ENCODE assay signal across 16 cellular contexts in genomic region chr11:45145083-45145420, GRCh38. TPM values are rescaled to one million over a fixed set of nuclear protein-coding genes. Genes with fewer than 3 reads are reported as not detected.
DNase-seq lines count a peak whose midpoint lies in the region; ATAC-seq and TF ChIP-seq lines count a peak whose summit lies in the region.
"Had no signal": no experiment of that assay in that cellular context is flagged by ENCODE, and none has a peak within 500 bp of the region (broad histone marks: within the 10 kb centered on the region; RNA-seq: fewer than 3 reads in every experiment).

No MANE protein-coding gene starts in this region.

- POLR2A ChIA-PET in activated CD8-positive, alpha-beta T cell treated with anti-CD3 and anti-CD28 coated beads for 36 hours (lab: Charles Lee): no interaction called here

- no peak for ATAC-seq in activated CD8-positive, alpha-beta T cell treated with anti-CD3 and anti-CD28 coated beads for 36 hours
- ATAC-seq in right cardiac atrium (no peak), HG02884 (IDR thresholded peaks at IDR 0.05; ENCODE audit: unreplicated experiment) (no peak)
- ATAC-seq: Right ventricle myocardium inferior had no signal

- peaks cover 58% of the 10 kb centered on the region for H3K27me3 ChIP-seq in iPS-15b (ENCODE audit: control insufficient read depth, insufficient read depth, low read length)
- peaks cover 0 to 29% (median 19%) of the 10 kb centered on the region in 3 experiments for H3K27me3 ChIP-seq in neuronal stem cell (ENCODE audit: control insufficient read depth in 3 of 3, insufficient read depth in 3 of 3, low read depth in 1 of 3, low read length in 3 of 3)
- no peaks in the 10 kb centered on the region for H3K27me3 ChIP-seq in right cardiac atrium (ENCODE audit: control insufficient read depth, insufficient read depth)

- no peak overlapping the region for H2AK5ac ChIP-seq in neuronal stem cell (ENCODE audit: low read depth, low read length)

- peaks cover 2% of the 10 kb centered on the region for H3K9me3 Mint-ChIP-seq in activated CD4-positive, alpha-beta T cell treated with anti-CD3 and anti-CD28 coated beads, Interleukin-2, amount 10 ng/mL, durations not matched to agents 24 days and 14 days
- H3K9me3 Mint-ChIP-seq in activated CD8-positive, alpha-beta T cell treated with anti-CD3 and anti-CD28 coated beads for 36 hours: no peaks in the 10 kb centered on the region
- H3K9me3 Mint-ChIP-seq: activated naive CD4-positive, alpha-beta T cell treated with anti-CD3 and anti-CD28 coated beads for 36 hours had no signal

- H3K23ac ChIP-seq in neuronal stem cell (ENCODE audit: low read depth, low read length, poor library complexity): peak overlapping the region; percentile 19

- no peak overlapping the region for H2BK5ac ChIP-seq in neuronal stem cell (ENCODE audit: low read length)

- H3K4ac ChIP-seq in neuronal stem cell (ENCODE audit: low read length): no peak overlapping the region

- H3K4me1 ChIP-seq in iPS-15b (ENCODE audit: control insufficient read depth, insufficient read depth, low read length) (peaks cover 6% of the 10 kb centered on the region), neuronal stem cell (ENCODE audit: control insufficient read depth in 2 of 2, insufficient read depth in 1 of 2, low read depth in 1 of 2, low read length in 2 of 2) (peaks cover 12 to 14% of the 10 kb centered on the region in 2 donors), right cardiac atrium (ENCODE audit: control insufficient read depth, insufficient read depth, low read length) (peaks cover 8% of the 10 kb centered on the region)
- H3K4me1 ChIP-seq: prostate gland had no signal

- no peak overlapping the region for H2BK120ac ChIP-seq in neuronal stem cell (ENCODE audit: low read depth, low read length)

- no peak overlapping the region for H2BK12ac ChIP-seq in neuronal stem cell (ENCODE audit: low read length)

- TF ChIP-seq CTCF in activated CD8-positive, alpha-beta T cell treated with anti-CD3 and anti-CD28 coated beads for 36 hours (IDR thresholded peaks at IDR 0.05): no peak

- H3K27ac ChIP-seq in neuronal stem cell (replicated peaks; ENCODE audit: low read length) (no peak overlapping the region), right cardiac atrium (ENCODE audit: low read length) (no peak overlapping the region)

- peak overlapping the region; percentile 92 for H2AFZ ChIP-seq in neuronal stem cell (ENCODE audit: low read length)

- peaks cover 58% of the 10 kb centered on the region for H3K27me3 Mint-ChIP-seq in activated CD4-positive, alpha-beta T cell treated with anti-CD3 and anti-CD28 coated beads, Interleukin-2, amount 10 ng/mL, durations not matched to agents 24 days and 14 days
- H3K27me3 Mint-ChIP-seq in activated CD8-positive, alpha-beta T cell treated with anti-CD3 and anti-CD28 coated beads for 36 hours: peaks cover 20% of the 10 kb centered on the region

- H3K14ac ChIP-seq in neuronal stem cell (ENCODE audit: low read length): no peak overlapping the region

- intact Hi-C loops in activated CD4-positive, alpha-beta T cell treated with anti-CD3 and anti-CD28 coated beads, Interleukin-2, amount 10 ng/mL, durations not matched to agents 24 days and 14 days (cut with micrococcal nuclease): loop anchor here (5.0 to 10.0 kb wide), 2 partner anchors 283 to 570 kb away; no protein-coding TSS in a partner anchor
- intact Hi-C loops in activated CD8-positive, alpha-beta T cell treated with anti-CD3 and anti-CD28 coated beads for 36 hours (cut with micrococcal nuclease): no loop called here
- intact Hi-C loops in right cardiac atrium (cut with DNase I): loop anchor here in 2 of 4 donors (5.0 to 10.0 kb wide), 2 partner anchors 37 to 70 kb away; no protein-coding TSS in a partner anchor

- peaks cover 1% of the 10 kb centered on the region for H3K79me1 ChIP-seq in neuronal stem cell (ENCODE audit: low read depth, low read length)

- H3K36me3 ChIP-seq in iPS-15b (ENCODE audit: control insufficient read depth, insufficient read depth, low read length) (no peaks in the 10 kb centered on the region), neuronal stem cell (replicated peaks in 1 of 2; ENCODE audit: control insufficient read depth in 2 of 2, insufficient read depth in 2 of 2, low read length in 2 of 2) (no peaks in the 10 kb centered on the region)
- H3K36me3 ChIP-seq: prostate gland had no signal

- H3K9ac ChIP-seq in iPS-15b (ENCODE audit: low read depth, low read length): no peak overlapping the region
- H3K9ac ChIP-seq in neuronal stem cell (ENCODE audit: low read depth, low read length, poor library complexity): no peak overlapping the region

- H3K27ac Mint-ChIP-seq in activated CD4-positive, alpha-beta T cell treated with anti-CD3 and anti-CD28 coated beads, Interleukin-2, amount 10 ng/mL, durations not matched to agents 24 days and 14 days: peak overlapping the region; percentile 10
- H3K27ac Mint-ChIP-seq in activated CD8-positive, alpha-beta T cell treated with anti-CD3 and anti-CD28 coated beads for 36 hours: no peak overlapping the region

- peaks cover 2% of the 10 kb centered on the region for H3K36me3 Mint-ChIP-seq in activated CD4-positive, alpha-beta T cell treated with anti-CD3 and anti-CD28 coated beads, Interleukin-2, amount 10 ng/mL, durations not matched to agents 24 days and 14 days (ENCODE audit: low read depth)
- no peaks in the 10 kb centered on the region for H3K36me3 Mint-ChIP-seq in activated CD8-positive, alpha-beta T cell treated with anti-CD3 and anti-CD28 coated beads for 36 hours (ENCODE audit: low read depth)

- H3K4me3 Mint-ChIP-seq in activated CD4-positive, alpha-beta T cell treated with anti-CD3 and anti-CD28 coated beads, Interleukin-2, amount 10 ng/mL, durations not matched to agents 24 days and 14 days: peak overlapping the region; percentile 78
- H3K4me3 Mint-ChIP-seq in activated CD8-positive, alpha-beta T cell treated with anti-CD3 and anti-CD28 coated beads for 36 hours: peak overlapping the region; percentile 81

- peak overlapping the region; percentile 36 for H3K18ac ChIP-seq in neuronal stem cell (ENCODE audit: low read length)

- H3K4me3 ChIP-seq in iPS-15b (ENCODE audit: low read depth, low read length): peak overlapping the region; percentile 61
- peak overlapping the region in 1 of 2 donors; percentile 84 for H3K4me3 ChIP-seq in neuronal stem cell (ENCODE audit: low read length in 2 of 2)
- H3K4me3 ChIP-seq in right cardiac atrium (ENCODE audit: low read length): no peak overlapping the region

- no peaks in the 10 kb centered on the region for H3K9me3 ChIP-seq in iPS-15b (ENCODE audit: control insufficient read depth, insufficient read depth, low read length)
- peaks cover 0 to 7% of the 10 kb centered on the region in 2 donors for H3K9me3 ChIP-seq in neuronal stem cell (replicated peaks in 1 of 2; ENCODE audit: control insufficient read depth in 2 of 2, insufficient read depth in 1 of 2, low read depth in 1 of 2, low read length in 2 of 2)
- no peaks in the 10 kb centered on the region for H3K9me3 ChIP-seq in right cardiac atrium (ENCODE audit: control insufficient read depth, low read length)
- H3K9me3 ChIP-seq: prostate gland had no signal

- H4K8ac ChIP-seq in neuronal stem cell (ENCODE audit: low read depth, low read length): no peak overlapping the region

- CTCF ChIA-PET in activated CD8-positive, alpha-beta T cell treated with anti-CD3 and anti-CD28 coated beads for 36 hours (lab: Charles Lee): interaction anchor here (1.5 kb wide), 1 partner anchor 41 kb away, joined by 3 read pairs; no protein-coding TSS in a partner anchor

- peaks cover 19% of the 10 kb centered on the region for H3K4me1 Mint-ChIP-seq in activated CD4-positive, alpha-beta T cell treated with anti-CD3 and anti-CD28 coated beads, Interleukin-2, amount 10 ng/mL, durations not matched to agents 24 days and 14 days
- H3K4me1 Mint-ChIP-seq in activated CD8-positive, alpha-beta T cell treated with anti-CD3 and anti-CD28 coated beads for 36 hours (ENCODE audit: low read depth): peaks cover 22% of the 10 kb centered on the region

- H3K4me2 ChIP-seq in neuronal stem cell (ENCODE audit: insufficient read depth, low read length, poor library complexity, severe bottlenecking): no peak overlapping the region

- no peak overlapping the region for H4K91ac ChIP-seq in neuronal stem cell (ENCODE audit: low read depth, low read length, poor library complexity)

- peak; percentile 55 for DNase-seq in activated CD4-positive, alpha-beta T cell treated with anti-CD3 and anti-CD28 coated beads, Interleukin-2, amount 10 ng/mL, durations not matched to agents 24 days and 14 days
- DNase-seq in activated CD4-positive, alpha-beta T cell treated with anti-CD3 and anti-CD28 coated beads for 1 hour: no peak
- no peak for DNase-seq in activated CD8-positive, alpha-beta T cell treated with anti-CD3 and anti-CD28 coated beads for 36 hours
- no peak for DNase-seq in neuronal stem cell (ENCODE audit: low spot score)
- no peak for DNase-seq in NCI-H69 (lab: John Stamatoyannopoulos, UW)
- DNase-seq in right cardiac atrium: no peak
- DNase-seq: activated CD4-positive, alpha-beta T cell treated with anti-CD3 and anti-CD28 coated beads, Interleukin-2, amount 50 U/mL, for 4 hours; activated naive CD4-positive, alpha-beta T cell treated with anti-CD3 and anti-CD28 coated beads for 36 hours; KBM-7; NCI-H1105; NK-92 treated with Interleukin-12 subunit alpha and Interleukin-12 subunit beta, amount 100 ng/mL, for 24 hours; T-helper 9 cell had no signal

- no CpG with 5 or more reads among the region's 4 CpGs for WGBS in neuronal stem cell (ENCODE audit: extremely low coverage in 2 of 2, insufficient read length in 2 of 2, insufficient replicate concordance in 1 of 2), 2 donors
- WGBS in right cardiac atrium: 25% methylated on average over 4 of the region's 4 CpGs

- no peak overlapping the region for H2BK15ac ChIP-seq in neuronal stem cell (ENCODE audit: low read length)

RNA-seq across cellular contexts. Expression of gene PRDM11, which starts 1.4 kb away (rescaled TPM):
- total RNA-seq in activated CD4-positive, alpha-beta T cell treated with anti-CD3 and anti-CD28 coated beads, Interleukin-2, amount 10 ng/mL, durations not matched to agents 24 days and 14 days: 1.4 and 1.9 TPM in 2 replicates
- 1 to 10 TPM; 2.6 to 3.5 TPM for total RNA-seq in activated CD8-positive, alpha-beta T cell treated with anti-CD3 and anti-CD28 coated beads for 36 hours
- polyA plus RNA-seq in neuronal stem cell (2013, experiment 1 of 2): 2.6 TPM
- polyA plus RNA-seq in neuronal stem cell (2013, experiment 2 of 2): 2.5 TPM
- total RNA-seq in right cardiac atrium: 10 to 100 TPM; 27.5 to 33.9 (median 29.9) TPM
- polyA plus RNA-seq in right cardiac atrium: 9.5 TPM
